1 cellular context compared by ENCODE assay signal in genomic region chr4:535181-535923, GRCh38.
TF ChIP-seq lines count a peak whose summit lies in the region.

No MANE protein-coding gene starts in this region.

TF ChIP-seq in HepG2, 621 proteins besides CTCF, POLR2A, EP300 and RAD21:
- no peak for TF ChIP-seq SNAI1 (CRISPR knock-in tag; IDR thresholded peaks at IDR 0.05; ENCODE audit: borderline replicate concordance)
- no peak for TF ChIP-seq GATAD2A (CRISPR knock-in tag; IDR thresholded peaks at IDR 0.05)
- peak; percentile 31 for TF ChIP-seq AGO2 (optimal IDR thresholded peaks at IDR 0.05; ENCODE audit: low read depth, low read length)
- TF ChIP-seq MAFK (conservative IDR thresholded peaks at IDR 0.05 in 1 of 2, IDR thresholded peaks at IDR 0.05 in 1 of 2; ENCODE audit: low read length in 2 of 2) = no peak
- no peak for TF ChIP-seq SIN3B (IDR thresholded peaks at IDR 0.05; ENCODE audit: low read length)
- TF ChIP-seq TBL1XR1 (IDR thresholded peaks at IDR 0.05; ENCODE audit: borderline replicate concordance, low read length, partially characterized antibody) = no peak
